30 cellular contexts compared by ENCODE assay signal in genomic region chr12:15600223-15600935, GRCh38.
DNase-seq lines count a peak whose midpoint lies in the region; ATAC-seq, FAIRE-seq and TF ChIP-seq lines count a peak whose summit lies in the region.
"Had no signal": no experiment of that assay in that cellular context is flagged by ENCODE, and none has a peak within 500 bp of the region (broad histone marks: within the 10 kb centered on the region; RNA-seq: fewer than 3 reads in every experiment).

No MANE protein-coding gene starts in this region.

- peaks cover 28% of the 10 kb centered on the region for H3K4me1 ChIP-seq in endothelial cell of umbilical vein (ENCODE audit: control insufficient read depth, extremely low read depth, insufficient read depth, low read length)

- dilution Hi-C loops in endothelial cell of umbilical vein (cut with MboI; ENCODE audit: extremely low pct_ligation_motif_present, low sequenced_read_pairs) = no loop called here

- no peak for ATAC-seq in GM19452 (IDR thresholded peaks at IDR 0.05; ENCODE audit: unreplicated experiment)
- no peak for ATAC-seq in HG03520 (IDR thresholded peaks at IDR 0.05; ENCODE audit: unreplicated experiment)
- ATAC-seq: activated CD8-positive, alpha-beta T cell treated with anti-CD3 and anti-CD28 coated beads, Interleukin-2, amount 10 ng/mL, durations not matched to agents 7 days and 5 days; HepG2 had no signal

- CTCF ChIA-PET in endothelial cell of umbilical vein (lab: Charles Lee) = no interaction called here

- no peaks in the 10 kb centered on the region for H3K36me3 ChIP-seq in MG63
- H3K36me3 ChIP-seq in endothelial cell of umbilical vein (ENCODE audit: control insufficient read depth in 2 of 2, extremely low read depth in 1 of 2, insufficient read depth in 2 of 2, low read length in 2 of 2) = no peaks in the 10 kb centered on the region
- H3K36me3 ChIP-seq: colonic mucosa, esophagus muscularis mucosa, heart right ventricle had no signal

- no peak overlapping the region for H2AFZ ChIP-seq in endothelial cell of umbilical vein (ENCODE audit: low read depth, low read length)

- no peaks in the 10 kb centered on the region for H3K79me2 ChIP-seq in endothelial cell of umbilical vein (ENCODE audit: control insufficient read depth, insufficient read depth, low read length)

- BruUV-seq in endothelial cell of umbilical vein (replicated peaks; lab: Mats Ljungman, UMichigan) = no TSS peak

- no peak for TF ChIP-seq POLR2A in endothelial cell of umbilical vein (IDR thresholded peaks at IDR 0.05; ENCODE audit: low read depth, low read length)

- H3K9me3 ChIP-seq in MG63 (no peaks in the 10 kb centered on the region), endothelial cell of umbilical vein (replicated peaks; ENCODE audit: control insufficient read depth, insufficient read depth, low read length) (no peaks in the 10 kb centered on the region)
- H3K9me3 ChIP-seq: colonic mucosa, esophagus muscularis mucosa, heart right ventricle had no signal

- no peak overlapping the region for H3K4me3 ChIP-seq in MG63
- H3K4me3 ChIP-seq in endothelial cell of umbilical vein (replicated peaks in 1 of 3; ENCODE audit: insufficient read depth in 1 of 3, low read depth in 1 of 3, low read length in 3 of 3) = no peak overlapping the region
- H3K4me3 ChIP-seq: colonic mucosa, esophagus muscularis mucosa, heart right ventricle had no signal

- intact Hi-C loops in endothelial cell of umbilical vein (cut with micrococcal nuclease) = no loop called here

- peak overlapping the region; percentile 66 for H3K4me2 ChIP-seq in endothelial cell of umbilical vein (ENCODE audit: insufficient read depth, low read length)

- no peaks in the 10 kb centered on the region for H3K9me3 Mint-ChIP-seq in activated T-cell treated with anti-CD3 and anti-CD28 coated beads, Interleukin-2, amount 50 U/mL, for 24 hours
- H3K9me3 Mint-ChIP-seq: CD4-positive, CD25-positive, alpha-beta regulatory T cell; effector memory CD8-positive, alpha-beta T cell; H9; memory B cell; neural crest cell; stimulated activated naive CD8-positive, alpha-beta T cell treated with anti-CD3 and anti-CD28 coated beads, Interleukin-15, Interleukin-2, amounts not matched to agents 100 ng/mL and 50 ng/mL, for 24 hours had no signal

- peak overlapping the region; percentile 54 for H3K27ac Mint-ChIP-seq in activated T-cell treated with anti-CD3 and anti-CD28 coated beads, Interleukin-2, amount 50 U/mL, for 24 hours
- H3K27ac Mint-ChIP-seq: activated CD8-positive, alpha-beta T cell treated with anti-CD3 and anti-CD28 coated beads, Interleukin-2, amount 10 ng/mL, durations not matched to agents 7 days and 5 days; activated naive CD8-positive, alpha-beta T cell; CD4-positive, CD25-positive, alpha-beta regulatory T cell; effector memory CD8-positive, alpha-beta T cell; H9; memory B cell; stimulated activated naive CD8-positive, alpha-beta T cell treated with anti-CD3 and anti-CD28 coated beads, Interleukin-15, Interleukin-2, amounts not matched to agents 100 ng/mL and 50 ng/mL, for 24 hours had no signal

- POLR2A ChIA-PET in endothelial cell of umbilical vein (lab: Charles Lee) = no interaction called here

- H3K9ac ChIP-seq in endothelial cell of umbilical vein (replicated peaks; ENCODE audit: extremely low read depth, insufficient read depth, low read length) = no peak overlapping the region

- H3K27ac ChIP-seq in endothelial cell of umbilical vein (ENCODE audit: insufficient read depth, low read depth, low read length) = no peak overlapping the region
- H3K27ac ChIP-seq: colonic mucosa had no signal

- H3K4me3 Mint-ChIP-seq in activated T-cell treated with anti-CD3 and anti-CD28 coated beads, Interleukin-2, amount 50 U/mL, for 24 hours = no peak overlapping the region
- H3K4me3 Mint-ChIP-seq: activated CD8-positive, alpha-beta T cell treated with anti-CD3 and anti-CD28 coated beads, Interleukin-2, amount 10 ng/mL, durations not matched to agents 7 days and 5 days; activated naive CD8-positive, alpha-beta T cell; CD4-positive, CD25-positive, alpha-beta regulatory T cell; effector memory CD8-positive, alpha-beta T cell; H9; memory B cell; neural crest cell; stimulated activated naive CD8-positive, alpha-beta T cell treated with anti-CD3 and anti-CD28 coated beads, Interleukin-15, Interleukin-2, amounts not matched to agents 100 ng/mL and 50 ng/mL, for 24 hours had no signal

- peaks cover 19% of the 10 kb centered on the region for H3K4me1 Mint-ChIP-seq in activated T-cell treated with anti-CD3 and anti-CD28 coated beads, Interleukin-2, amount 50 U/mL, for 24 hours (ENCODE audit: low read depth)
- H3K4me1 Mint-ChIP-seq: CD4-positive, CD25-positive, alpha-beta regulatory T cell; H9 had no signal

- H4K20me1 ChIP-seq in endothelial cell of umbilical vein (replicated peaks; ENCODE audit: control insufficient read depth, extremely low read depth, insufficient read depth, low read length) = no peaks in the 10 kb centered on the region

- no peaks in the 10 kb centered on the region for H3K9me1 ChIP-seq in endothelial cell of umbilical vein (replicated peaks; ENCODE audit: control insufficient read depth, extremely low read depth, insufficient read depth, low read length)

- H3K36me3 Mint-ChIP-seq in activated T-cell treated with anti-CD3 and anti-CD28 coated beads, Interleukin-2, amount 50 U/mL, for 24 hours (ENCODE audit: low read depth) = no peaks in the 10 kb centered on the region

- DNase-seq in activated T-cell treated with anti-CD3 and anti-CD28 coated beads, Interleukin-2, amount 50 U/mL, for 24 hours = no peak
- no peak for DNase-seq in activated T-cell treated with anti-CD3 and anti-CD28 coated beads, Interleukin-2, amount 50 U/mL, for 1 hour
- peak; percentile 19 for DNase-seq in MG63
- no peak for DNase-seq in endothelial cell of umbilical vein (ENCODE audit: low read depth, low spot score)
- DNase-seq in renal cortical epithelial cell (ENCODE audit: low read depth) = peak; percentile 88
- DNase-seq in activated CD8-positive, alpha-beta memory T cell treated with anti-CD3 and anti-CD28 coated beads for 24 hours = no peak
- DNase-seq: activated CD8-positive, alpha-beta T cell treated with anti-CD3 and anti-CD28 coated beads, Interleukin-2, amount 10 ng/mL, durations not matched to agents 7 days and 5 days; CD4-positive, CD25-positive, alpha-beta regulatory T cell; colonic mucosa; effector memory CD8-positive, alpha-beta T cell; foreskin melanocyte; H9; heart right ventricle; Karpas-422; NCI-H1436; NCI-H2081 treated with DMSO at 0.1 percent for 48 hours; NCI-H345; NCI-H69; right cardiac atrium; SHP77; T-helper 2 cell had no signal

- H3K27me3 Mint-ChIP-seq in activated T-cell treated with anti-CD3 and anti-CD28 coated beads, Interleukin-2, amount 50 U/mL, for 24 hours = peaks cover 9% of the 10 kb centered on the region
- H3K27me3 Mint-ChIP-seq: CD4-positive, CD25-positive, alpha-beta regulatory T cell had no signal

- H3K27me3 ChIP-seq in MG63 = no peaks in the 10 kb centered on the region
- peaks cover 0 to 2% of the 10 kb centered on the region in 2 experiments for H3K27me3 ChIP-seq in endothelial cell of umbilical vein (ENCODE audit: control insufficient read depth in 2 of 2, insufficient read depth in 2 of 2, low read length in 2 of 2)
- H3K27me3 ChIP-seq: colonic mucosa, esophagus muscularis mucosa, heart right ventricle had no signal

- no peak for TF ChIP-seq CTCF in endothelial cell of umbilical vein (IDR thresholded peaks at IDR 0.05; ENCODE audit: extremely low read depth in 1 of 2, insufficient read depth in 1 of 2, low read depth in 1 of 2, low read length in 2 of 2)

- no peak for FAIRE-seq in endothelial cell of umbilical vein (lab: Jason Lieb, UNC)
- FAIRE-seq: HepG2, urothelium cell line had no signal

TF ChIP-seq in endothelial cell of umbilical vein, 7 proteins besides CTCF, POLR2A, EP300 and RAD21:
- TF ChIP-seq GATA2 (IDR thresholded peaks at IDR 0.05; ENCODE audit: insufficient read depth, insufficient read length, low read depth, low read length) (no peak), MYC (IDR thresholded peaks at IDR 0.05; ENCODE audit: low read depth, low read length) (no peak), JUN (IDR thresholded peaks at IDR 0.05; ENCODE audit: borderline replicate concordance, insufficient read depth, insufficient read length, low read depth) (no peak), MAX (IDR thresholded peaks at IDR 0.05; ENCODE audit: insufficient read depth, insufficient read length) (no peak), POLR2AphosphoS5 (IDR thresholded peaks at IDR 0.05; ENCODE audit: insufficient read depth, low read depth, low read length) (no peak), FOS (IDR thresholded peaks at IDR 0.05; ENCODE audit: borderline replicate concordance, insufficient read depth, low read length) (no peak), EZH2 (IDR thresholded peaks at IDR 0.05; ENCODE audit: borderline replicate concordance, low read depth, low read length, severe bottlenecking) (no peak)

Comparison
In these comparisons a context has a peak if more than half of its experiments do, and no peak if none do; other contexts are left out.
1. DNase-seq: peak in MG63 (single experiment) and renal cortical epithelial cell (single experiment); none in activated T-cell treated with anti-CD3 and anti-CD28 coated beads, Interleukin-2, amount 50 U/mL, for 24 hours (single experiment), activated T-cell treated with anti-CD3 and anti-CD28 coated beads, Interleukin-2, amount 50 U/mL, for 1 hour (single experiment), endothelial cell of umbilical vein (single experiment) and activated CD8-positive, alpha-beta memory T cell treated with anti-CD3 and anti-CD28 coated beads for 24 hours (single experiment).